Comparison of ENCODE assay signal across 1 cellular context in genomic region chr4:168070903-168071302, GRCh38.
TF ChIP-seq lines count a peak whose summit lies in the region.

No MANE protein-coding gene starts in this region.

TF ChIP-seq in GM12878, 131 proteins besides CTCF, POLR2A, EP300 and RAD21:
- no peak for TF ChIP-seq BCL3 (IDR thresholded peaks at IDR 0.05; ENCODE audit: borderline replicate concordance, insufficient read depth, low read depth, low read length, poor library complexity, severe bottlenecking)
- TF ChIP-seq ZSCAN29 (IDR thresholded peaks at IDR 0.05), result no peak
- no peak for TF ChIP-seq ASH2L (IDR thresholded peaks at IDR 0.05; ENCODE audit: borderline replicate concordance, low read depth)
- TF ChIP-seq MAX (IDR thresholded peaks at IDR 0.05; ENCODE audit: low read depth, low read length), result no peak
